ENCODE assay signal across 2 cellular contexts in the genomic region with DNA sequence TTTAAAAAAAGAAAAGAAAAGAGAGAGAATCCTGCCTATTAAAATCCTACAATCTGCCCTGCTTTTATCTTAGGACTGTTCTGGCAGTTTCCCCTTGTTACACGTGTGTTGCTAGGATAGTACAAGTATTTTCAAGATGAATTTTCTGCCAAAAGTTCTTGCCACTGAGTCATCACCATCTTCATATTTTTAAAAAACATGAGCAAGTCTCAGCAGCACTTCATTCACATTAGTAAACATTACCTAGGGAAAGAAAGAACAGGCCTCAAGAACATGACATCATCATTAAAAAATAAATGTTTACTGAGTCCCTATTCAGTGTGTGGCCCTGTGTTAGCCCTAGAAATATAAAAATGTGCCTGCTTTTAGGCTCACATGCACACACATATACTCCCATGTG.
TF ChIP-seq lines count a peak whose summit lies in the region.

No MANE protein-coding gene starts in this region.

TF ChIP-seq in SK-N-SH treated with all-trans-retinoic acid at 6 μM for 48 hours, 23 proteins besides CTCF, POLR2A, EP300 and RAD21 (continued from another document):
- TF ChIP-seq, protein P1, sequence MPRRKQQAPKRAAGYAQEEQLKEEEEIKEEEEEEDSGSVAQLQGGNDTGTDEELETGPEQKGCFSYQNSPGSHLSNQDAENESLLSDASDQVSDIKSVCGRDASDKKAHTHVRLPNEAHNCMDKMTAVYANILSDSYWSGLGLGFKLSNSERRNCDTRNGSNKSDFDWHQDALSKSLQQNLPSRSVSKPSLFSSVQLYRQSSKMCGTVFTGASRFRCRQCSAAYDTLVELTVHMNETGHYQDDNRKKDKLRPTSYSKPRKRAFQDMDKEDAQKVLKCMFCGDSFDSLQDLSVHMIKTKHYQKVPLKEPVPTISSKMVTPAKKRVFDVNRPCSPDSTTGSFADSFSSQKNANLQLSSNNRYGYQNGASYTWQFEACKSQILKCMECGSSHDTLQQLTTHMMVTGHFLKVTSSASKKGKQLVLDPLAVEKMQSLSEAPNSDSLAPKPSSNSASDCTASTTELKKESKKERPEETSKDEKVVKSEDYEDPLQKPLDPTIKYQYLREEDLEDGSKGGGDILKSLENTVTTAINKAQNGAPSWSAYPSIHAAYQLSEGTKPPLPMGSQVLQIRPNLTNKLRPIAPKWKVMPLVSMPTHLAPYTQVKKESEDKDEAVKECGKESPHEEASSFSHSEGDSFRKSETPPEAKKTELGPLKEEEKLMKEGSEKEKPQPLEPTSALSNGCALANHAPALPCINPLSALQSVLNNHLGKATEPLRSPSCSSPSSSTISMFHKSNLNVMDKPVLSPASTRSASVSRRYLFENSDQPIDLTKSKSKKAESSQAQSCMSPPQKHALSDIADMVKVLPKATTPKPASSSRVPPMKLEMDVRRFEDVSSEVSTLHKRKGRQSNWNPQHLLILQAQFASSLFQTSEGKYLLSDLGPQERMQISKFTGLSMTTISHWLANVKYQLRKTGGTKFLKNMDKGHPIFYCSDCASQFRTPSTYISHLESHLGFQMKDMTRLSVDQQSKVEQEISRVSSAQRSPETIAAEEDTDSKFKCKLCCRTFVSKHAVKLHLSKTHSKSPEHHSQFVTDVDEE (CRISPR knock-in tag; IDR thresholded peaks at IDR 0.05) = no peak
- TF ChIP-seq, protein P2, sequence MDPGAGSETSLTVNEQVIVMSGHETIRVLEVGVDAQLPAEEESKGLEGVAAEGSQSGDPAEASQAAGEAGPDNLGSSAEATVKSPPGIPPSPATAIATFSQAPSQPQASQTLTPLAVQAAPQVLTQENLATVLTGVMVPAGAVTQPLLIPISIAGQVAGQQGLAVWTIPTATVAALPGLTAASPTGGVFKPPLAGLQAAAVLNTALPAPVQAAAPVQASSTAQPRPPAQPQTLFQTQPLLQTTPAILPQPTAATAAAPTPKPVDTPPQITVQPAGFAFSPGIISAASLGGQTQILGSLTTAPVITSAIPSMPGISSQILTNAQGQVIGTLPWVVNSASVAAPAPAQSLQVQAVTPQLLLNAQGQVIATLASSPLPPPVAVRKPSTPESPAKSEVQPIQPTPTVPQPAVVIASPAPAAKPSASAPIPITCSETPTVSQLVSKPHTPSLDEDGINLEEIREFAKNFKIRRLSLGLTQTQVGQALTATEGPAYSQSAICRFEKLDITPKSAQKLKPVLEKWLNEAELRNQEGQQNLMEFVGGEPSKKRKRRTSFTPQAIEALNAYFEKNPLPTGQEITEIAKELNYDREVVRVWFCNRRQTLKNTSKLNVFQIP (CRISPR knock-in tag; IDR thresholded peaks at IDR 0.05; ENCODE audit: borderline replicate concordance, low read depth) = no peak
- no peak for TF ChIP-seq BACH2 (CRISPR knock-in tag; IDR thresholded peaks at IDR 0.05; ENCODE audit: borderline replicate concordance)
- TF ChIP-seq ARNTL (CRISPR knock-in tag; IDR thresholded peaks at IDR 0.05; ENCODE audit: borderline replicate concordance, low read depth) = no peak

TF ChIP-seq in SK-N-SH, 30 proteins besides CTCF, POLR2A, EP300 and RAD21 (continued from another document):
- TF ChIP-seq, protein P3, sequence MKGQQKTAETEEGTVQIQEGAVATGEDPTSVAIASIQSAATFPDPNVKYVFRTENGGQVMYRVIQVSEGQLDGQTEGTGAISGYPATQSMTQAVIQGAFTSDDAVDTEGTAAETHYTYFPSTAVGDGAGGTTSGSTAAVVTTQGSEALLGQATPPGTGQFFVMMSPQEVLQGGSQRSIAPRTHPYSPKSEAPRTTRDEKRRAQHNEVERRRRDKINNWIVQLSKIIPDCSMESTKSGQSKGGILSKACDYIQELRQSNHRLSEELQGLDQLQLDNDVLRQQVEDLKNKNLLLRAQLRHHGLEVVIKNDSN (IDR thresholded peaks at IDR 0.05; ENCODE audit: borderline replicate concordance, low read depth) = no peak
- no peak for TF ChIP-seq RCOR1 (IDR thresholded peaks at IDR 0.05; ENCODE audit: low read length)
- TF ChIP-seq, protein P4, sequence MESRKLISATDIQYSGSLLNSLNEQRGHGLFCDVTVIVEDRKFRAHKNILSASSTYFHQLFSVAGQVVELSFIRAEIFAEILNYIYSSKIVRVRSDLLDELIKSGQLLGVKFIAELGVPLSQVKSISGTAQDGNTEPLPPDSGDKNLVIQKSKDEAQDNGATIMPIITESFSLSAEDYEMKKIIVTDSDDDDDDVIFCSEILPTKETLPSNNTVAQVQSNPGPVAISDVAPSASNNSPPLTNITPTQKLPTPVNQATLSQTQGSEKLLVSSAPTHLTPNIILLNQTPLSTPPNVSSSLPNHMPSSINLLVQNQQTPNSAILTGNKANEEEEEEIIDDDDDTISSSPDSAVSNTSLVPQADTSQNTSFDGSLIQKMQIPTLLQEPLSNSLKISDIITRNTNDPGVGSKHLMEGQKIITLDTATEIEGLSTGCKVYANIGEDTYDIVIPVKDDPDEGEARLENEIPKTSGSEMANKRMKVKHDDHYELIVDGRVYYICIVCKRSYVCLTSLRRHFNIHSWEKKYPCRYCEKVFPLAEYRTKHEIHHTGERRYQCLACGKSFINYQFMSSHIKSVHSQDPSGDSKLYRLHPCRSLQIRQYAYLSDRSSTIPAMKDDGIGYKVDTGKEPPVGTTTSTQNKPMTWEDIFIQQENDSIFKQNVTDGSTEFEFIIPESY (IDR thresholded peaks at IDR 0.05; ENCODE audit: borderline replicate concordance, low read depth) = no peak
